ENCODE assay signal across 18 cellular contexts in genomic region chr2:11944311-11944710, GRCh38.
DNase-seq lines count a peak whose midpoint lies in the region; ATAC-seq, FAIRE-seq and TF ChIP-seq lines count a peak whose summit lies in the region.
"Had no signal": no experiment of that assay in that cellular context is flagged by ENCODE, and none has a peak within 500 bp of the region (broad histone marks: within the 10 kb centered on the region; RNA-seq: fewer than 3 reads in every experiment).

No MANE protein-coding gene starts in this region.

- peak overlapping the region; percentile 52 to 98 (median 60) for H3K27ac Mint-ChIP-seq in CD4-positive, CD25-positive, alpha-beta regulatory T cell
- peak overlapping the region in 2 of 3 donors; percentile 25 to 83 for H3K27ac Mint-ChIP-seq in IgD-negative memory B cell
- peak overlapping the region; percentile 72 to 93 for H3K27ac Mint-ChIP-seq in natural killer cell treated with Interleukin-12 subunit alpha and Interleukin-12 subunit beta and Interleukin-15 and Interleukin-18, amount 100 ng/mL, for 72 hours

- TF ChIP-seq EP300 in GM12878 (IDR thresholded peaks at IDR 0.05; ENCODE audit: borderline replicate concordance in 1 of 2, control insufficient read depth in 1 of 2, low read depth in 2 of 2, low read length in 2 of 2): no peak

- no peak for TF ChIP-seq POLR2A in GM12878 (IDR thresholded peaks at IDR 0.05; ENCODE audit: low read depth, low read length)

- no peak for TF ChIP-seq CTCF in GM12878 (IDR thresholded peaks at IDR 0.05 in 2 of 3, conservative IDR thresholded peaks at IDR 0.05 in 1 of 3; ENCODE audit: control insufficient read depth in 2 of 3, extremely low read depth in 1 of 3, insufficient read depth in 1 of 3, low read depth in 3 of 3, low read length in 3 of 3)

- 81% methylated on average over 4 of the region's 4 CpGs for WGBS in GM12878 (ENCODE audit: insufficient coverage, insufficient replicate concordance, low lambda C conversion rate, missing lambda C conversion rate)

- no peak overlapping the region for H3K4me3 ChIP-seq in CD4-positive, CD25-positive, alpha-beta regulatory T cell (ENCODE audit: low read depth, low read length)
- H3K4me3 ChIP-seq in GM12878: no peak overlapping the region
- H3K4me3 ChIP-seq: MG63 had no signal

- H4K20me1 ChIP-seq in GM12878 (ENCODE audit: control insufficient read depth, insufficient read depth): no peaks in the 10 kb centered on the region; the same call in 1 of the 2 replicates

- no peak overlapping the region for H3K27ac ChIP-seq in CD4-positive, CD25-positive, alpha-beta regulatory T cell (ENCODE audit: insufficient read depth, low read length, poor library complexity, severe bottlenecking)
- H3K27ac ChIP-seq in GM12878 (ENCODE audit: control insufficient read depth, insufficient read depth): peak overlapping the region; percentile 48; the same call in 1 of the 2 replicates

- CTCF ChIA-PET in GM12878 (lab: Yijun Ruan, JAX): interaction anchor here (0.9 to 1.9 kb wide), 3 partner anchors 52 to 72 kb away, joined by 4 to 6 read pairs (median 4); no protein-coding TSS in a partner anchor

- no peak overlapping the region for H2AFZ ChIP-seq in GM12878 (ENCODE audit: control insufficient read depth, low read depth, low read length)

- RAD21 ChIA-PET in GM12878 (lab: Charles Lee; ENCODE audit: unreplicated experiment): interaction anchor here (1.1 to 1.6 kb wide), 6 partner anchors 11 to 80 kb away, joined by 3 to 8 read pairs (median 4); no protein-coding TSS in a partner anchor

- peak overlapping the region in 3 of 4 donors; percentile 51 to 87 (median 58) for H3K4me3 Mint-ChIP-seq in CD4-positive, CD25-positive, alpha-beta regulatory T cell
- H3K4me3 Mint-ChIP-seq in IgD-negative memory B cell: peak overlapping the region in 2 of 4 donors; percentile 83 to 94
- H3K4me3 Mint-ChIP-seq in natural killer cell treated with Interleukin-12 subunit alpha and Interleukin-12 subunit beta and Interleukin-15 and Interleukin-18, amount 100 ng/mL, for 72 hours: no peak overlapping the region

- H3K9ac ChIP-seq in GM12878 (ENCODE audit: control insufficient read depth, insufficient read depth, low read length): no peak overlapping the region

- SMC1A ChIA-PET in GM12878 (lab: Charles Lee; ENCODE audit: uncharacterized antibody, unreplicated experiment): interaction anchor here (0.8 to 2.3 kb wide), 13 partner anchors 12 to 91 kb away, joined by 3 to 10 read pairs (median 4); no protein-coding TSS in a partner anchor

- BruUV-seq in GM12878 (replicated peaks; lab: Mats Ljungman, UMichigan): no TSS peak

- H3K9me3 Mint-ChIP-seq in CD4-positive, CD25-positive, alpha-beta regulatory T cell: peaks cover 0 to 2% (median 0%) of the 10 kb centered on the region in 7 donors
- no peaks in the 10 kb centered on the region for H3K9me3 Mint-ChIP-seq in IgD-negative memory B cell
- H3K9me3 Mint-ChIP-seq in natural killer cell treated with Interleukin-12 subunit alpha and Interleukin-12 subunit beta and Interleukin-15 and Interleukin-18, amount 100 ng/mL, for 72 hours: no peaks in the 10 kb centered on the region
- H3K9me3 Mint-ChIP-seq: CD4-positive, alpha-beta memory T cell had no signal

- no peak for TF ChIP-seq RAD21 in GM12878 (IDR thresholded peaks at IDR 0.05; ENCODE audit: insufficient read depth, low read depth, low read length)

- no peaks in the 10 kb centered on the region for H3K9me3 ChIP-seq in CD4-positive, CD25-positive, alpha-beta regulatory T cell (ENCODE audit: control insufficient read depth in 2 of 2, low read length in 2 of 2)
- peaks cover 7% of the 10 kb centered on the region; the same call in 1 of the 3 replicates for H3K9me3 ChIP-seq in GM12878 (replicated peaks; ENCODE audit: control insufficient read depth, insufficient read depth, low read length)

- ATAC-seq in CD4-positive, CD25-positive, alpha-beta regulatory T cell (ENCODE audit: low read depth in 2 of 2): no peak
- peak; percentile 64 for ATAC-seq in GM12878
- no peak for ATAC-seq in natural killer cell treated with Interleukin-12 subunit alpha and Interleukin-12 subunit beta and Interleukin-15 and Interleukin-18, amount 100 ng/mL, for 72 hours
- ATAC-seq in GM21529 (IDR thresholded peaks at IDR 0.05; ENCODE audit: unreplicated experiment): no peak

- peaks cover 8% of the 10 kb centered on the region for H3K27me3 Mint-ChIP-seq in CD4-positive, CD25-positive, alpha-beta regulatory T cell
- H3K27me3 Mint-ChIP-seq in IgD-negative memory B cell: no peaks in the 10 kb centered on the region
- H3K27me3 Mint-ChIP-seq in natural killer cell treated with Interleukin-12 subunit alpha and Interleukin-12 subunit beta and Interleukin-15 and Interleukin-18, amount 100 ng/mL, for 72 hours: peaks cover 3 to 7% of the 10 kb centered on the region in 2 donors
- H3K27me3 Mint-ChIP-seq: CD4-positive, alpha-beta memory T cell had no signal

- H3K27me3 ChIP-seq in CD4-positive, CD25-positive, alpha-beta regulatory T cell (ENCODE audit: control insufficient read depth, insufficient read depth, low read length): no peaks in the 10 kb centered on the region
- H3K27me3 ChIP-seq in GM12878 (replicated peaks in 1 of 2; ENCODE audit: control insufficient read depth in 2 of 2, insufficient read depth in 2 of 2, low read length in 1 of 2): no peaks in the 10 kb centered on the region
- H3K27me3 ChIP-seq: MG63 had no signal

- in situ Hi-C loops in GM12878 (cut with MboI): no loop called here

- H3K79me2 ChIP-seq in GM12878 (ENCODE audit: control insufficient read depth, insufficient read depth, low read length): no peaks in the 10 kb centered on the region; the same call in none of the 2 replicates

- no peaks in the 10 kb centered on the region for H3K36me3 Mint-ChIP-seq in CD4-positive, CD25-positive, alpha-beta regulatory T cell
- H3K36me3 Mint-ChIP-seq in IgD-negative memory B cell: peaks cover 7% of the 10 kb centered on the region
- H3K36me3 Mint-ChIP-seq in natural killer cell treated with Interleukin-12 subunit alpha and Interleukin-12 subunit beta and Interleukin-15 and Interleukin-18, amount 100 ng/mL, for 72 hours: no peaks in the 10 kb centered on the region
- H3K36me3 Mint-ChIP-seq: CD4-positive, alpha-beta memory T cell had no signal

- intact Hi-C loops in GM12878 (cut with micrococcal nuclease; ENCODE audit: unreplicated experiment): loop anchor here (2.0 to 10.0 kb wide), 2 partner anchors 66 to 350 kb away; no protein-coding TSS in a partner anchor

- FAIRE-seq in GM12878 (lab: Jason Lieb, UNC): no peak
- FAIRE-seq: D721Med had no signal

- DNase-seq in CD4-positive, CD25-positive, alpha-beta regulatory T cell: no peak
- DNase-seq in GM12878 (ENCODE audit: low read depth, low spot score) (no peak), COR-L47 (lab: John Stamatoyannopoulos, UW) (no peak), T-helper 2 cell (no peak)
- DNase-seq in natural killer cell treated with Interleukin-12 subunit alpha and Interleukin-12 subunit beta and Interleukin-15 and Interleukin-18, amount 100 ng/mL, for 72 hours (ENCODE audit: low spot score): no peak
- DNase-seq: CD4-positive, alpha-beta memory T cell; DMS79 treated with DMSO at 0.1 percent for 48 hours; Karpas-422; MG63; NCI-H1092; NCI-H146; NCI-H2081; NCI-H510A treated with DMSO at 0.1 percent for 48 hours; NCI-H82; SIG-M5 had no signal

- peaks cover 4% of the 10 kb centered on the region for H3K4me1 ChIP-seq in CD4-positive, CD25-positive, alpha-beta regulatory T cell (ENCODE audit: control insufficient read depth, insufficient read depth, low read length, poor library complexity, severe bottlenecking)
- H3K4me1 ChIP-seq in GM12878 (ENCODE audit: control insufficient read depth, insufficient read depth, low read length): peaks cover 13% of the 10 kb centered on the region

- peaks cover 14 to 29% (median 20%) of the 10 kb centered on the region in 4 donors for H3K4me1 Mint-ChIP-seq in CD4-positive, CD25-positive, alpha-beta regulatory T cell
- peaks cover 18 to 25% (median 20%) of the 10 kb centered on the region in 3 donors for H3K4me1 Mint-ChIP-seq in IgD-negative memory B cell
- H3K4me1 Mint-ChIP-seq in natural killer cell treated with Interleukin-12 subunit alpha and Interleukin-12 subunit beta and Interleukin-15 and Interleukin-18, amount 100 ng/mL, for 72 hours (ENCODE audit: low read depth in 2 of 2): peaks cover 12 to 20% of the 10 kb centered on the region in 2 donors

- no peaks in the 10 kb centered on the region for H3K36me3 ChIP-seq in CD4-positive, CD25-positive, alpha-beta regulatory T cell (ENCODE audit: control insufficient read depth, insufficient read depth, low read length)
- peaks cover 0 to 4% of the 10 kb centered on the region in 2 experiments; a peak in 2 of 4 replicates for H3K36me3 ChIP-seq in GM12878 (ENCODE audit: control insufficient read depth in 2 of 2, insufficient read depth in 2 of 2, low read length in 1 of 2)
- H3K36me3 ChIP-seq: MG63 had no signal

- no peak overlapping the region for H3K4me2 ChIP-seq in GM12878 (ENCODE audit: control insufficient read depth, insufficient read depth)

- POLR2A ChIA-PET in GM12878 (lab: Charles Lee): interaction anchor here (1.1 kb wide), 1 partner anchor 63 kb away, joined by 3 read pairs; no protein-coding TSS in a partner anchor

TF ChIP-seq in GM12878, 131 proteins besides CTCF, POLR2A, EP300 and RAD21:
- TF ChIP-seq TARDBP (IDR thresholded peaks at IDR 0.05; ENCODE audit: borderline replicate concordance) (no peak), SPI1 (IDR thresholded peaks at IDR 0.05; ENCODE audit: borderline replicate concordance, insufficient read depth, low read depth, low read length) (peak; percentile 73), WRNIP1 (IDR thresholded peaks at IDR 0.05; ENCODE audit: borderline replicate concordance, low read depth, low read length) (no peak), IKZF2 (IDR thresholded peaks at IDR 0.05) (peak; percentile 13 to 26; a peak in 1 of 4 replicates), IKZF1 (conservative IDR thresholded peaks at IDR 0.05) (0 out of 2 replicates have a peak, but pooled peaks have one; percentile 30), NRF1 (conservative IDR thresholded peaks at IDR 0.05; ENCODE audit: low read depth, low read length) (no peak), MTA2 (IDR thresholded peaks at IDR 0.05; ENCODE audit: low read depth) (peak; percentile 25; the same call in 1 of the 2 replicates)
